In genomic region chr19:55421281-55421680, GRCh38 we compare ENCODE assay signal across 8 cellular contexts. TPM values are rescaled to one million over a fixed set of nuclear protein-coding genes. Genes with fewer than 3 reads are reported as not detected.
A peak's percentile ranks its signal among the peaks of the same experiment; 100 is the strongest.
DNase-seq lines count a peak whose midpoint lies in the region; ATAC-seq and TF ChIP-seq lines count a peak whose summit lies in the region.
"Not testable (repeated sequence)": the region's sequence is repeated elsewhere in the genome, so short reads cannot be mapped to it uniquely, and the experiment has no call there.
"Had no signal": no experiment of that assay in that cellular context is flagged by ENCODE, and none has a peak within 500 bp of the region (broad histone marks: within the 10 kb centered on the region; RNA-seq: fewer than 3 reads in every experiment).

No MANE protein-coding gene starts in this region.

- POLR2A ChIA-PET in CD8-positive, alpha-beta T cell (lab: Charles Lee): not testable (repeated sequence)

- intact Hi-C loops in CD8-positive, alpha-beta T cell (cut with DNase I, micrococcal nuclease): not testable (repeated sequence)

- H3K36me3 Mint-ChIP-seq in CD8-positive, alpha-beta T cell; activated CD8-positive, alpha-beta memory T cell treated with anti-CD3 and anti-CD28 coated beads, Interleukin-2, amount 10 ng/mL, durations not matched to agents 7 days and 5 days; activated naive CD4-positive, alpha-beta T cell treated with anti-CD3 and anti-CD28 coated beads, Interleukin-2, amount 50 U/mL, for 24 hours; immature natural killer cell: not testable (repeated sequence)

- peak overlapping the region; percentile 45 for H3K4me3 Mint-ChIP-seq in CD8-positive, alpha-beta T cell
- H3K4me3 Mint-ChIP-seq in activated CD8-positive, alpha-beta memory T cell treated with anti-CD3 and anti-CD28 coated beads, Interleukin-2, amount 10 ng/mL, durations not matched to agents 7 days and 5 days; immature natural killer cell: not testable (repeated sequence)
- peak overlapping the region; percentile 30 for H3K4me3 Mint-ChIP-seq in activated naive CD4-positive, alpha-beta T cell treated with anti-CD3 and anti-CD28 coated beads, Interleukin-2, amount 50 U/mL, for 24 hours

- not testable (repeated sequence) for H3K27ac ChIP-seq in CD8-positive, alpha-beta T cell (ENCODE audit: low read depth, low read length)
- peak overlapping the region; percentile 49 for H3K27ac ChIP-seq in KOPT-K1 (ENCODE audit: low read depth, low read length, poor library complexity, severe bottlenecking)

- peak in 5 of 7 experiments; percentile 11 to 60 (median 36) for DNase-seq in CD8-positive, alpha-beta T cell
- DNase-seq in T follicular helper cell (ENCODE audit: low read depth): peak; percentile 26
- peak; percentile 66 for DNase-seq in UCSD-AML1 (lab: John Stamatoyannopoulos, UW; ENCODE audit: unreplicated experiment)
- not testable (repeated sequence) for DNase-seq in activated CD8-positive, alpha-beta memory T cell treated with anti-CD3 and anti-CD28 coated beads, Interleukin-2, amount 10 ng/mL, durations not matched to agents 7 days and 5 days
- peak; percentile 25 to 31 (median 26) for DNase-seq in immature natural killer cell

- not testable (repeated sequence) for H3K4me3 ChIP-seq in CD8-positive, alpha-beta T cell (ENCODE audit: low read depth, low read length)

- peaks cover 23% of the 10 kb centered on the region for H3K4me1 Mint-ChIP-seq in CD8-positive, alpha-beta T cell (ENCODE audit: low read depth)
- H3K4me1 Mint-ChIP-seq in activated CD8-positive, alpha-beta memory T cell treated with anti-CD3 and anti-CD28 coated beads, Interleukin-2, amount 10 ng/mL, durations not matched to agents 7 days and 5 days: peaks cover 16% of the 10 kb centered on the region
- H3K4me1 Mint-ChIP-seq in activated naive CD4-positive, alpha-beta T cell treated with anti-CD3 and anti-CD28 coated beads, Interleukin-2, amount 50 U/mL, for 24 hours: peaks cover 28% of the 10 kb centered on the region
- not testable (repeated sequence) for H3K4me1 Mint-ChIP-seq in immature natural killer cell

- ATAC-seq in CD8-positive, alpha-beta T cell: peak; percentile 93
- ATAC-seq in activated CD8-positive, alpha-beta memory T cell treated with anti-CD3 and anti-CD28 coated beads, Interleukin-2, amount 10 ng/mL, durations not matched to agents 7 days and 5 days: peak; percentile 66

- H3K27me3 ChIP-seq in CD8-positive, alpha-beta T cell (ENCODE audit: insufficient read depth, low read length): not testable (repeated sequence)

- H3K9me3 Mint-ChIP-seq in CD8-positive, alpha-beta T cell; activated CD8-positive, alpha-beta memory T cell treated with anti-CD3 and anti-CD28 coated beads, Interleukin-2, amount 10 ng/mL, durations not matched to agents 7 days and 5 days (ENCODE audit: low read depth); activated naive CD4-positive, alpha-beta T cell treated with anti-CD3 and anti-CD28 coated beads, Interleukin-2, amount 50 U/mL, for 24 hours; immature natural killer cell: not testable (repeated sequence)

- CTCF ChIA-PET in CD8-positive, alpha-beta T cell (lab: Charles Lee): interaction anchor here (0.8 to 5.4 kb wide), 2 partner anchors 211 to 280 kb away, joined by 3 to 45 read pairs; no protein-coding TSS in a partner anchor
- CTCF ChIA-PET in activated CD8-positive, alpha-beta memory T cell treated with anti-CD3 and anti-CD28 coated beads, Interleukin-2, amount 10 ng/mL, durations not matched to agents 7 days and 5 days (lab: Charles Lee): interaction anchor here (0.6 to 1.0 kb wide), 3 partner anchors 16 to 82 kb away, joined by 3 read pairs; no protein-coding TSS in a partner anchor

- H3K36me3 ChIP-seq in CD8-positive, alpha-beta T cell (ENCODE audit: insufficient read depth, low read length); KOPT-K1 (ENCODE audit: insufficient read depth, low read length): not testable (repeated sequence)

- peaks cover 18% of the 10 kb centered on the region for H3K4me1 ChIP-seq in CD8-positive, alpha-beta T cell (ENCODE audit: insufficient read depth, low read length)

- not testable (repeated sequence) for H3K27me3 Mint-ChIP-seq in CD8-positive, alpha-beta T cell (ENCODE audit: low read depth); activated naive CD4-positive, alpha-beta T cell treated with anti-CD3 and anti-CD28 coated beads, Interleukin-2, amount 50 U/mL, for 24 hours
- peaks cover 28% of the 10 kb centered on the region for H3K27me3 Mint-ChIP-seq in activated CD8-positive, alpha-beta memory T cell treated with anti-CD3 and anti-CD28 coated beads, Interleukin-2, amount 10 ng/mL, durations not matched to agents 7 days and 5 days
- peaks cover 2 to 18% (median 10%) of the 10 kb centered on the region in 3 donors for H3K27me3 Mint-ChIP-seq in immature natural killer cell (ENCODE audit: low read depth in 3 of 3)

- peak overlapping the region; percentile 14 for H3K27ac Mint-ChIP-seq in CD8-positive, alpha-beta T cell
- H3K27ac Mint-ChIP-seq in activated CD8-positive, alpha-beta memory T cell treated with anti-CD3 and anti-CD28 coated beads, Interleukin-2, amount 10 ng/mL, durations not matched to agents 7 days and 5 days; activated naive CD4-positive, alpha-beta T cell treated with anti-CD3 and anti-CD28 coated beads, Interleukin-2, amount 50 U/mL, for 24 hours: not testable (repeated sequence)
- peak overlapping the region in 1 of 6 donors; percentile 79 for H3K27ac Mint-ChIP-seq in immature natural killer cell

- not testable (repeated sequence) for TF ChIP-seq CTCF in CD8-positive, alpha-beta T cell (IDR thresholded peaks at IDR 0.05)

- not testable (repeated sequence) for H3K9me3 ChIP-seq in CD8-positive, alpha-beta T cell (ENCODE audit: low read length)
- peaks cover 16% of the 10 kb centered on the region for H3K9me3 ChIP-seq in KOPT-K1 (ENCODE audit: insufficient read depth, low read length, poor library complexity, severe bottlenecking)

RNA-seq across cellular contexts. Expression of gene UBE2S, which starts 13.7 kb away (rescaled TPM):
- 10 to 100 TPM; 99.4 TPM for total RNA-seq in CD8-positive, alpha-beta T cell
- total RNA-seq in activated CD8-positive, alpha-beta memory T cell treated with anti-CD3 and anti-CD28 coated beads, Interleukin-2, amount 10 ng/mL, durations not matched to agents 7 days and 5 days: 100 to 1,000 TPM; 311 to 421 TPM
- 10 to 100 TPM; 40.2 to 72.1 (median 47.0) TPM for polyA plus RNA-seq in immature natural killer cell

RNA-seq across cellular contexts. Expression of gene SHISA7, which starts 21.8 kb away (rescaled TPM):
- not detected for total RNA-seq in CD8-positive, alpha-beta T cell
- not detected for total RNA-seq in activated CD8-positive, alpha-beta memory T cell treated with anti-CD3 and anti-CD28 coated beads, Interleukin-2, amount 10 ng/mL, durations not matched to agents 7 days and 5 days
- not detected for polyA plus RNA-seq in immature natural killer cell
- total RNA-seq: OCI-LY7 had no signal

RNA-seq across cellular contexts. Expression of gene RPL28, which starts 35.5 kb away (rescaled TPM):
- 1,000 to 10,000 TPM; 4,227 to 4,270 TPM for total RNA-seq in CD8-positive, alpha-beta T cell
- 1,000 to 10,000 TPM; 2,244 to 2,759 TPM for total RNA-seq in activated CD8-positive, alpha-beta memory T cell treated with anti-CD3 and anti-CD28 coated beads, Interleukin-2, amount 10 ng/mL, durations not matched to agents 7 days and 5 days
- polyA plus RNA-seq in immature natural killer cell: 100 to 1,000 TPM; 118 to 365 (median 350) TPM

RNA-seq across cellular contexts. Expression of gene TMEM238, which starts 37.2 kb away (rescaled TPM):
- 10 to 100 TPM; 12.9 to 13.4 TPM for total RNA-seq in CD8-positive, alpha-beta T cell
- 10 to 100 TPM; 14.1 to 23.0 TPM for total RNA-seq in activated CD8-positive, alpha-beta memory T cell treated with anti-CD3 and anti-CD28 coated beads, Interleukin-2, amount 10 ng/mL, durations not matched to agents 7 days and 5 days
- 1 to 10 TPM in 1 of 3 donors, not detected in 2; 1.0 TPM for polyA plus RNA-seq in immature natural killer cell

RNA-seq across cellular contexts. Expression of gene ISOC2, which starts 40.2 kb away (rescaled TPM):
- total RNA-seq in CD8-positive, alpha-beta T cell: 1 to 10 TPM; 1.5 to 2.1 TPM
- 10 to 100 TPM; 28.2 to 35.7 TPM for total RNA-seq in activated CD8-positive, alpha-beta memory T cell treated with anti-CD3 and anti-CD28 coated beads, Interleukin-2, amount 10 ng/mL, durations not matched to agents 7 days and 5 days
- 10 to 100 TPM; 30.4 to 46.0 (median 34.2) TPM for polyA plus RNA-seq in immature natural killer cell
